7 cellular contexts compared by ENCODE assay signal in the genomic region with DNA sequence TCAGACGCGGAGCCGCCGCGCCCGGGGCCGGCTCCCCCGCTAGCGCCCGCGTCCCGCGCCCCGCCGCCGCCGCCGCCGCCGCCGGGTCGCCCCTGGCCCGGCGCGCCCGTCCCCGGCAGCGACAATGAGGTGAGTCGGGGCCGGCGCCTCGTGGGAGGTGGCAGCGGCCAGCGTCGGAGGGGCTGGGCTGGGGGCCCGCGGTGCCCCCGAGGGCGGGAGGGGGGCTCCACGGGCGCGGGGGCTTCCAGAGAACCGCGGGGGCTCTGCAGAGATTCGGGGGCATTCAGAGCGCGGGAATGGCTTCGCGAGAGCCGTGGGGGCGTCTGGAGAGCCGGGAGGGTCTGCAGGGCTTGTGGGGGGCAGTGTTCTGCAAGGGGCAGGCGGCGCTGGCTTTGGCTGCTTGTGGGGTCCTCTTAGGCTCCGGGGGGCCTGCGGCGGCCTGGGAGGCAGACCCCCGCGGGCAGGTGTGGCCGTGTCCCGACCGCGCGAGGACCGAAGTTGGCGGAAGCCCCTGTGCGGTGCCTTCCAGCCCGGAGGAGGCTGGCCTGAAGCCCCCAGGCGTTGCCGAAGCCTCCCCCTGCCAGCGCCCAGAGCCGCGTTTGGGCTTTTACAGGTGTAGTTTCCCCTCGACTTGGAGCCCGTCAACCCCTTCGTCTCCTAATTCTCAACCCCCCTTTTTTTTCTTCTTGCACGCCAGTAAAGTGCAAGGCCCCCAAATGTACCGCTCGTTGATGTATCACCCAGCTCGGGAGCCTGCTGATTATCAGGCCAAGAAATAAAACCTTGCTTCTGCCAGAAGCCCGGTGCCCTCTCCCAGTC.
DNase-seq lines count a peak whose midpoint lies in the region; ATAC-seq and TF ChIP-seq lines count a peak whose summit lies in the region.

No MANE protein-coding gene starts in this region.

- H3K36me3 ChIP-seq in RWPE2 (ENCODE audit: low read depth) (no peaks in the 10 kb centered on the region; the same call in 1 of the 2 replicates), mucosa of descending colon (ENCODE audit: low read depth) (no peaks in the 10 kb centered on the region), transverse colon (no peaks in the 10 kb centered on the region)

- H3K27ac ChIP-seq in RWPE2 (ENCODE audit: poor library complexity, severe bottlenecking) (peak overlapping the region; percentile 58), transverse colon (peak overlapping the region; percentile 20 to 80 (median 58))

- ATAC-seq in GM18867 (IDR thresholded peaks at IDR 0.05; ENCODE audit: unreplicated experiment) (peak; percentile 20), HG02981 (IDR thresholded peaks at IDR 0.05; ENCODE audit: unreplicated experiment) (peak; percentile 31), RWPE2 (ENCODE audit: low read depth) (peak; percentile 32), mucosa of descending colon (no peak)

- TF ChIP-seq POLR2A in transverse colon (IDR thresholded peaks at IDR 0.05), result no peak

- H3K9me3 ChIP-seq in RWPE2 (ENCODE audit: severe bottlenecking) (peaks cover 10% of the 10 kb centered on the region), mucosa of descending colon (peaks cover 10% of the 10 kb centered on the region), transverse colon (peaks cover 6 to 10% of the 10 kb centered on the region in 2 donors)

- H3K27me3 ChIP-seq in RWPE2 (ENCODE audit: insufficient read depth, poor library complexity, severe bottlenecking) (no peaks in the 10 kb centered on the region), transverse colon (peaks cover 96% of the 10 kb centered on the region)

- 16 to 21% methylated on average over 7 to 19 of the region's 81 CpGs for WGBS in transverse colon (ENCODE audit: low coverage in 1 of 2), 2 donors

- in situ Hi-C loops in transverse colon (cut with MboI; ENCODE audit: low pct_ligation_motif_present in 1 of 4, low pct_unique_long_range_greater_than_20kb in 1 of 4, low sequenced_read_pairs in 3 of 4), result no loop called here

- H3K4me3 ChIP-seq in RWPE2 (ENCODE audit: severe bottlenecking), result peak overlapping the region; percentile 73
- peak overlapping the region; percentile 76 for H3K4me3 ChIP-seq in choroid plexus epithelial cell (ENCODE audit: low read depth, low read length)
- peak overlapping the region; percentile 30 for H3K4me3 ChIP-seq in mucosa of descending colon
- peak overlapping the region; percentile 53 to 75 (median 64) for H3K4me3 ChIP-seq in transverse colon

- peaks cover 4% of the 10 kb centered on the region for H3K4me1 ChIP-seq in RWPE2 (ENCODE audit: insufficient read depth, poor library complexity, severe bottlenecking)
- no peaks in the 10 kb centered on the region for H3K4me1 ChIP-seq in mucosa of descending colon (ENCODE audit: low read depth)
- peaks cover 0 to 10% (median 5%) of the 10 kb centered on the region in 4 donors for H3K4me1 ChIP-seq in transverse colon

- no peak for TF ChIP-seq EP300 in transverse colon (IDR thresholded peaks at IDR 0.05; ENCODE audit: low read depth)

- DNase-seq in RWPE2 (ENCODE audit: low spot score) (no peak), choroid plexus epithelial cell (ENCODE audit: low read depth) (no peak), mucosa of descending colon (peak in 1 of 3 donors; percentile 32), transverse colon (no peak), NCI-H510A treated with DMSO at 0.1 percent for 48 hours (lab: John Stamatoyannopoulos, UW) (no peak)

- no peak for TF ChIP-seq CTCF in RWPE2 (IDR thresholded peaks at IDR 0.05; ENCODE audit: poor library complexity, severe bottlenecking)
- no peak for TF ChIP-seq CTCF in choroid plexus epithelial cell (conservative IDR thresholded peaks at IDR 0.05; ENCODE audit: low read depth, low read length)
- TF ChIP-seq CTCF in mucosa of descending colon (IDR thresholded peaks at IDR 0.05), result no peak
- TF ChIP-seq CTCF in transverse colon (IDR thresholded peaks at IDR 0.05), result no peak

- intact Hi-C loops in mucosa of descending colon (cut with DNase I, micrococcal nuclease) (no loop called here), transverse colon (cut with DNase I; ENCODE audit: low total_unique reads) (no loop called here)
